ENCODE assay signal across 30 cellular contexts in genomic region chr3:137761563-137762503, GRCh38. TPM values are rescaled to one million over a fixed set of nuclear protein-coding genes. Genes with fewer than 3 reads are reported as not detected.
A peak's percentile ranks its signal among the peaks of the same experiment; 100 is the strongest.
DNase-seq lines count a peak whose midpoint lies in the region; ATAC-seq and TF ChIP-seq lines count a peak whose summit lies in the region.
"Had no signal": no experiment of that assay in that cellular context is flagged by ENCODE, and none has a peak within 500 bp of the region (broad histone marks: within the 10 kb centered on the region; RNA-seq: fewer than 3 reads in every experiment).

No MANE protein-coding gene starts in this region.

- H4K5ac ChIP-seq in H9 (ENCODE audit: insufficient read length, low read depth, low read length), result no peak overlapping the region

- H3K79me2 ChIP-seq in H9 (ENCODE audit: insufficient read depth, low read length) (no peaks in the 10 kb centered on the region), neural progenitor cell (ENCODE audit: low read depth) (no peaks in the 10 kb centered on the region)

- H3K4me1 ChIP-seq in H9 (ENCODE audit: insufficient read depth, low read length) (no peaks in the 10 kb centered on the region), neural progenitor cell (peaks cover 59% of the 10 kb centered on the region)
- H3K4me1 ChIP-seq: Caco-2, HAP-1 had no signal

- TF ChIP-seq CTCF in H9 (conservative IDR thresholded peaks at IDR 0.05) (no peak), neural progenitor cell (IDR thresholded peaks at IDR 0.05) (no peak)

- H2BK12ac ChIP-seq in H9 (ENCODE audit: insufficient read length, low read depth, low read length), result no peak overlapping the region

- H2AFZ ChIP-seq in H9 (ENCODE audit: low read length) (no peak overlapping the region), neural progenitor cell (replicated peaks) (no peak overlapping the region)

- H3K23me2 ChIP-seq in H9 (ENCODE audit: insufficient read length, low read depth, low read length, poor library complexity, severe bottlenecking), result peaks cover 9% of the 10 kb centered on the region

- H3K27me3 Mint-ChIP-seq in H9 (ENCODE audit: low read depth) (peaks cover 100% of the 10 kb centered on the region), neural progenitor cell (ENCODE audit: insufficient read depth, low read depth) (peaks cover 77% of the 10 kb centered on the region)

- H2BK120ac ChIP-seq in H9 (ENCODE audit: low read depth, low read length, poor library complexity, severe bottlenecking), result no peak overlapping the region

- no peaks in the 10 kb centered on the region for H3K36me3 ChIP-seq in neural progenitor cell
- H3K36me3 ChIP-seq: HAP-1, pancreas, right lobe of liver, transverse colon had no signal

- H3F3A ChIP-seq in neural progenitor cell (ENCODE audit: low read depth), result peaks cover 45% of the 10 kb centered on the region

- peaks cover 56 to 65% of the 10 kb centered on the region in 2 experiments for H3K4me1 Mint-ChIP-seq in H9
- peaks cover 19% of the 10 kb centered on the region for H3K4me1 Mint-ChIP-seq in neural progenitor cell
- H3K4me1 Mint-ChIP-seq: activated B cell treated with CpG ODN at 0.5 μM for 24 hours had no signal

- H3K23ac ChIP-seq in H9 (ENCODE audit: insufficient read length, low read depth, low read length), result no peak overlapping the region

- no peak for ATAC-seq in HG03045 (IDR thresholded peaks at IDR 0.05; ENCODE audit: unreplicated experiment)
- ATAC-seq: A549; pancreas; right lobe of liver; stimulated activated naive CD8-positive, alpha-beta T cell treated with anti-CD3 and anti-CD28 coated beads, Interleukin-15, amount 100 ng/mL, for 72 hours had no signal

- H3K4me2 ChIP-seq in H9 (ENCODE audit: insufficient read depth, insufficient read length, low read length) (peak overlapping the region; percentile 43), neural progenitor cell (peak overlapping the region; percentile 76)
- H3K4me2 ChIP-seq: A549 had no signal

- H2BK20ac ChIP-seq in H9 (ENCODE audit: low read depth, low read length, poor library complexity, severe bottlenecking), result no peak overlapping the region

- H3K27ac Mint-ChIP-seq in H9, result no peak overlapping the region
- H3K27ac Mint-ChIP-seq in neural progenitor cell, result no peak overlapping the region
- H3K27ac Mint-ChIP-seq: activated B cell treated with CpG ODN at 0.5 μM for 24 hours; activated CD4-positive, alpha-beta memory T cell treated with anti-CD3 and anti-CD28 coated beads for 36 hours; activated T-cell treated with anti-CD3 and anti-CD28 coated beads, Interleukin-2, amount 50 U/mL, for 24 hours; stimulated activated naive CD8-positive, alpha-beta T cell treated with anti-CD3 and anti-CD28 coated beads, Interleukin-15, amount 100 ng/mL, for 72 hours; T-helper 2 cell treated with Interferon-gamma antibody and Interleukin-4, amounts not matched to agents 5 μg/mL and 100 μg/mL, for 36 hours had no signal

- H3K9me3 Mint-ChIP-seq in H9 (peaks cover 0 to 2% of the 10 kb centered on the region in 2 experiments; a peak in 2 of 5 replicates), neural progenitor cell (no peaks in the 10 kb centered on the region)
- H3K9me3 Mint-ChIP-seq: activated B cell treated with CpG ODN at 0.5 μM for 24 hours; activated CD4-positive, alpha-beta memory T cell treated with anti-CD3 and anti-CD28 coated beads for 36 hours; activated T-cell treated with anti-CD3 and anti-CD28 coated beads, Interleukin-2, amount 50 U/mL, for 24 hours; T-helper 2 cell treated with Interferon-gamma antibody and Interleukin-4, amounts not matched to agents 5 μg/mL and 100 μg/mL, for 36 hours had no signal

- H3K9ac ChIP-seq in H9 (ENCODE audit: extremely low read depth, insufficient read length, low read length) (no peak overlapping the region), neural progenitor cell (no peak overlapping the region)

- H3K27me3 ChIP-seq in H9 (ENCODE audit: insufficient read depth, low read length), result peaks cover 73% of the 10 kb centered on the region
- peaks cover 98% of the 10 kb centered on the region for H3K27me3 ChIP-seq in neural progenitor cell

- H3K4me3 ChIP-seq in neural progenitor cell, result peak overlapping the region; percentile 40
- H3K4me3 ChIP-seq: A549, HAP-1, pancreas, right lobe of liver, SK-N-MC, transverse colon had no signal

- H3K56ac ChIP-seq in H9 (ENCODE audit: insufficient read length, low read depth, low read length), result no peak overlapping the region

- H3K14ac ChIP-seq in H9 (ENCODE audit: insufficient read depth, low read length), result no peak overlapping the region; the same call in 1 of the 2 replicates

- H3K36me3 Mint-ChIP-seq in H9 (ENCODE audit: insufficient read depth in 1 of 3, low read depth in 3 of 3) (peaks cover 0 to 1% (median 0%) of the 10 kb centered on the region in 3 experiments; a peak in 1 of 7 replicates), neural progenitor cell (no peaks in the 10 kb centered on the region)
- H3K36me3 Mint-ChIP-seq: activated CD4-positive, alpha-beta memory T cell treated with anti-CD3 and anti-CD28 coated beads for 36 hours had no signal

- DNase-seq in NCI-H524 (lab: John Stamatoyannopoulos, UW) (peak; percentile 21 to 68), NCI-H524 treated with DMSO at 0.1 percent for 48 hours (lab: John Stamatoyannopoulos, UW) (no peak), H9 (peak; percentile 37), hepatic stellate cell (ENCODE audit: low spot score) (peak; percentile 4), neural progenitor cell (ENCODE audit: low spot score) (peak; percentile 52), COLO829 (ENCODE audit: low spot score) (no peak), NCI-H82 treated with DMSO at 0.1 percent for 48 hours (lab: John Stamatoyannopoulos, UW; ENCODE audit: unreplicated experiment) (no peak)
- DNase-seq: activated B cell treated with CpG ODN at 0.5 μM for 24 hours; activated CD4-positive, alpha-beta memory T cell treated with anti-CD3 and anti-CD28 coated beads for 36 hours; activated naive CD4-positive, alpha-beta T cell treated with Interleukin-2 at 50 U/mL for 16 hours; activated T-cell treated with anti-CD3 and anti-CD28 coated beads, Interleukin-2, amount 50 U/mL, for 24 hours; anterior cingulate cortex; Caco-2; central memory CD4-positive, alpha-beta T cell; hippocampal formation; NCI-H2081 treated with DMSO at 0.1 percent for 48 hours; NCI-H510A treated with DMSO at 0.1 percent for 48 hours; right lobe of liver; RPMI8226; stimulated activated naive CD8-positive, alpha-beta T cell treated with anti-CD3 and anti-CD28 coated beads, Interleukin-15, amount 100 ng/mL, for 72 hours; transverse colon had no signal

- no peak overlapping the region for H2BK5ac ChIP-seq in H9 (ENCODE audit: insufficient read length, low read length)

- no peak overlapping the region for H3K4ac ChIP-seq in H9 (ENCODE audit: low read depth, low read length)

- no peak overlapping the region for H3K27ac ChIP-seq in H9 (ENCODE audit: insufficient read length, low read depth, low read length)
- no peak overlapping the region for H3K27ac ChIP-seq in neural progenitor cell
- H3K27ac ChIP-seq: A549, pancreas, right lobe of liver, SK-N-MC, transverse colon had no signal

- H2BK15ac ChIP-seq in H9 (ENCODE audit: low read depth, low read length), result no peak overlapping the region

- no peak overlapping the region for H3K18ac ChIP-seq in H9 (ENCODE audit: insufficient read length, low read depth, low read length)

- H3K9me3 ChIP-seq in H9 (ENCODE audit: control insufficient read depth, low read depth, low read length) (no peaks in the 10 kb centered on the region), neural progenitor cell (ENCODE audit: low read depth) (no peaks in the 10 kb centered on the region)
- H3K9me3 ChIP-seq: A549, Caco-2, pancreas, right lobe of liver, transverse colon had no signal

- H4K20me1 ChIP-seq in H9 (ENCODE audit: control insufficient read depth, insufficient read depth, insufficient read length) (peaks cover 3% of the 10 kb centered on the region), neural progenitor cell (ENCODE audit: low read depth) (peaks cover 68% of the 10 kb centered on the region)

- H3T11ph ChIP-seq in H9 (ENCODE audit: low read length), result no peak overlapping the region

- H4K8ac ChIP-seq in H9 (replicated peaks; ENCODE audit: insufficient read length, low read depth, low read length), result no peak overlapping the region

- H4K91ac ChIP-seq in H9 (ENCODE audit: insufficient read length, low read depth, low read length), result no peak overlapping the region

- H3K4me3 Mint-ChIP-seq in H9 (peak overlapping the region in 1 of 2 experiments; percentile 72; a peak in 2 of 5 replicates), neural progenitor cell (peak overlapping the region; percentile 18)
- H3K4me3 Mint-ChIP-seq: activated B cell treated with CpG ODN at 0.5 μM for 24 hours; activated CD4-positive, alpha-beta memory T cell treated with anti-CD3 and anti-CD28 coated beads for 36 hours; activated T-cell treated with anti-CD3 and anti-CD28 coated beads, Interleukin-2, amount 50 U/mL, for 24 hours; stimulated activated naive CD8-positive, alpha-beta T cell treated with anti-CD3 and anti-CD28 coated beads, Interleukin-15, amount 100 ng/mL, for 72 hours; T-helper 2 cell treated with Interferon-gamma antibody and Interleukin-4, amounts not matched to agents 5 μg/mL and 100 μg/mL, for 36 hours had no signal

- H2AK5ac ChIP-seq in H9 (ENCODE audit: insufficient read length, low read length), result no peak overlapping the region

- WGBS in H9 (ENCODE audit: extremely low coverage, insufficient read length, low lambda C conversion rate), result no CpG with 5 or more reads among the region's 54 CpGs

- H3K79me1 ChIP-seq in H9 (ENCODE audit: insufficient read depth, low read depth, low read length, poor library complexity, severe bottlenecking), result no peaks in the 10 kb centered on the region

RNA-seq across cellular contexts. Expression of gene SOX14, which starts 2.3 kb away (rescaled TPM):
- total RNA-seq in H9 (2021) (0.35 and 0.57 TPM in 2 replicates), neural progenitor cell (ENCODE audit: low replicate concordance) (not detected in 2 replicates)
- total RNA-seq: activated B cell treated with CpG ODN at 0.5 μM for 24 hours; activated CD4-positive, alpha-beta memory T cell treated with anti-CD3 and anti-CD28 coated beads for 36 hours; Caco-2; epithelial cell of proximal tubule; M059J; myocyte; pancreas; right lobe of liver; transverse colon had no signal

Comparison
In these comparisons a context has a peak if more than half of its experiments do, and no peak if none do; other contexts are left out.
1. DNase-seq: peak in NCI-H524 (2 of 2), H9 (single experiment), hepatic stellate cell (single experiment) and neural progenitor cell (single experiment); none in NCI-H524 treated with DMSO at 0.1 percent for 48 hours (single experiment), COLO829 (single experiment) and NCI-H82 treated with DMSO at 0.1 percent for 48 hours (single experiment).